ENCODE assay signal across 8 cellular contexts in the genomic region with DNA sequence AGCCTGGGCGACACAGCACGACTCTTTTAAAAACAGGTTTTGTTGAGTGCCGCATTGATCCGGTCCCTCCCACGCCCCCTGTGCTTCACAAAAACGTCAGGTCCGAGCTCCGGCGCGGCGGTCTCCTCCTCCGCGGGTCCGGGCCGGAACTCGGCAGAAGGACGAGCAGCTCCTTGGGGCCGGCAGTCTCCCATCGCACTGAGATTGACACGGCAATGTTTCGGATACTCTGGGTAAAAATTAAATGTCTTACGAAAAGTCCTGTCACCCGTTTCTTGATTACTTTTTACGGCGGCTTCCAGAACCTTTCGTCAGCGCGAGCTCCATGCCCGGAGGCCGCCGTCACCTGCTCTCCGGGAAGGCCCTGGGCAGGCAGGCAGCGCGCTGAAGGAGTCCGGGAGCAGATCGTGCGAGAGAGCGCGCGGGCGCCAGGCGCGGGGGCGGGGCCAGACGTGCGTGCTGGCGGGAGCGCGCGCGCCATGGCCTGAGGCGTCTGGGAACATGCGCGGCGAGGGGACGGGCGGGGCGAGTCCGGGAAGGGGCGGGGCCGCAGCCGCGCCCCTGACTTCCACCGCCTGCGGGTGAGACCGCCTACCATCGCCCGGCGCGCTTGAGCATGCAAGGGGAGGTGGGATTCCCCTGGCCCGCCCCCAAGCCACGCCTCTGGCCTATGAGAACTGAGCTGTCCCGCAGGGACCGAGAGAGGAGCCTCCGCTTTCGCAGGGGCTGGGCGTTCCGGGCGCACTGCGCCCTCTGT. TPM values are rescaled to one million over a fixed set of nuclear protein-coding genes. Genes with fewer than 3 reads are reported as not detected.
DNase-seq lines count a peak whose midpoint lies in the region; ATAC-seq, FAIRE-seq and TF ChIP-seq lines count a peak whose summit lies in the region.

No MANE protein-coding gene starts in this region.

- peaks cover 3% of the 10 kb centered on the region for H3K4me1 Mint-ChIP-seq in activated CD4-positive, alpha-beta T cell treated with anti-CD3 and anti-CD28 coated beads for 36 hours

- H3K9me3 Mint-ChIP-seq in activated CD4-positive, alpha-beta T cell treated with anti-CD3 and anti-CD28 coated beads for 36 hours (ENCODE audit: low read depth), result no peaks in the 10 kb centered on the region

- H3K4me1 ChIP-seq in BE2C, result no peaks in the 10 kb centered on the region

- CTCF ChIA-PET in activated CD4-positive, alpha-beta T cell treated with anti-CD3 and anti-CD28 coated beads for 36 hours (lab: Charles Lee), result interaction anchor here (0.5 to 3.9 kb wide), 51 partner anchors 10 to 555 kb away, joined by 3 to 40 read pairs (median 4); a partner anchor contains a TSS

- intact Hi-C loops in activated CD4-positive, alpha-beta T cell treated with anti-CD3 and anti-CD28 coated beads for 36 hours (cut with DNase I, micrococcal nuclease), result loop anchor here (1.0 to 10.0 kb wide), 21 partner anchors 18 to 970 kb away; a partner anchor contains a TSS

- ATAC-seq in HG03442 (IDR thresholded peaks at IDR 0.05; ENCODE audit: unreplicated experiment), result peak; percentile 94
- peak; percentile 98 for ATAC-seq in activated CD4-positive, alpha-beta T cell treated with anti-CD3 and anti-CD28 coated beads for 36 hours

- H3K36me3 Mint-ChIP-seq in activated CD4-positive, alpha-beta T cell treated with anti-CD3 and anti-CD28 coated beads for 36 hours (ENCODE audit: low read depth), result peaks cover 6% of the 10 kb centered on the region

- H3K27ac Mint-ChIP-seq in activated CD4-positive, alpha-beta T cell treated with anti-CD3 and anti-CD28 coated beads for 36 hours, result peak overlapping the region; percentile 96

- FAIRE-seq in GM19239 (lab: Jason Lieb, UNC), result no peak

- peaks cover 7% of the 10 kb centered on the region for H3K36me3 ChIP-seq in BE2C

- DNase-seq in BE2C, result peak; percentile 100
- DNase-seq in GM19239 (ENCODE audit: insufficient read length, low spot score), result peak; percentile 99
- DNase-seq in NCI-H510A treated with DMSO at 0.1 percent for 48 hours (lab: John Stamatoyannopoulos, UW), result peak; percentile 91
- peak; percentile 100 for DNase-seq in activated CD4-positive, alpha-beta T cell treated with anti-CD3 and anti-CD28 coated beads for 36 hours
- DNase-seq in choroid plexus epithelial cell (ENCODE audit: low read depth), result peak; percentile 100
- DNase-seq in kidney tubule cell (ENCODE audit: low spot score), result peak; percentile 100
- peak; percentile 99 for DNase-seq in stimulated activated CD4-positive, alpha-beta T cell treated with anti-CD3 and anti-CD28 coated beads, Interleukin-1b, Interleukin-23, amount 100 ng/mL, for 1 hour (ENCODE audit: low read depth in 2 of 2)

- no peaks in the 10 kb centered on the region for H3K27me3 ChIP-seq in BE2C

- H3K4me3 ChIP-seq in BE2C (ENCODE audit: low read depth, low read length), result peak overlapping the region; percentile 74
- peak overlapping the region; percentile 65 for H3K4me3 ChIP-seq in choroid plexus epithelial cell (ENCODE audit: low read depth, low read length)

- H3K4me3 Mint-ChIP-seq in activated CD4-positive, alpha-beta T cell treated with anti-CD3 and anti-CD28 coated beads for 36 hours, result peak overlapping the region; percentile 92

- no peaks in the 10 kb centered on the region for H3K9me3 ChIP-seq in BE2C

- POLR2A ChIA-PET in activated CD4-positive, alpha-beta T cell treated with anti-CD3 and anti-CD28 coated beads for 36 hours (lab: Charles Lee), result interaction anchor here (0.5 to 2.0 kb wide), 10 partner anchors 13 to 677 kb away, joined by 3 to 29 read pairs (median 4); a partner anchor contains a TSS

- no peaks in the 10 kb centered on the region for H3K27me3 Mint-ChIP-seq in activated CD4-positive, alpha-beta T cell treated with anti-CD3 and anti-CD28 coated beads for 36 hours

- TF ChIP-seq CTCF in BE2C (IDR thresholded peaks at IDR 0.05; ENCODE audit: low read depth, low read length), result no peak
- peak; percentile 9 for TF ChIP-seq CTCF in choroid plexus epithelial cell (conservative IDR thresholded peaks at IDR 0.05; ENCODE audit: low read depth, low read length)

RNA-seq across cellular contexts. Expression of a gene that starts 11.7 kb away (rescaled TPM):
- polyA plus RNA-seq in BE2C (2012; ENCODE audit: insufficient read depth, insufficient read length, low read depth), result 0.11 TPM
- not detected for total RNA-seq in activated CD4-positive, alpha-beta T cell treated with anti-CD3 and anti-CD28 coated beads for 36 hours

RNA-seq across cellular contexts. Expression of a gene that starts 19.3 kb away (rescaled TPM):
- polyA plus RNA-seq in BE2C (2012; ENCODE audit: insufficient read depth, insufficient read length, low read depth), result 40.1 TPM
- total RNA-seq in activated CD4-positive, alpha-beta T cell treated with anti-CD3 and anti-CD28 coated beads for 36 hours, result 10 to 100 TPM; 31.0 to 42.4 TPM

Comparison
In these comparisons a context has a peak if more than half of its experiments do, and no peak if none do; other contexts are left out.
1. Peak in every context shown above with its lines: DNase-seq, ATAC-seq and H3K4me3 ChIP-seq.